In the genomic region with DNA sequence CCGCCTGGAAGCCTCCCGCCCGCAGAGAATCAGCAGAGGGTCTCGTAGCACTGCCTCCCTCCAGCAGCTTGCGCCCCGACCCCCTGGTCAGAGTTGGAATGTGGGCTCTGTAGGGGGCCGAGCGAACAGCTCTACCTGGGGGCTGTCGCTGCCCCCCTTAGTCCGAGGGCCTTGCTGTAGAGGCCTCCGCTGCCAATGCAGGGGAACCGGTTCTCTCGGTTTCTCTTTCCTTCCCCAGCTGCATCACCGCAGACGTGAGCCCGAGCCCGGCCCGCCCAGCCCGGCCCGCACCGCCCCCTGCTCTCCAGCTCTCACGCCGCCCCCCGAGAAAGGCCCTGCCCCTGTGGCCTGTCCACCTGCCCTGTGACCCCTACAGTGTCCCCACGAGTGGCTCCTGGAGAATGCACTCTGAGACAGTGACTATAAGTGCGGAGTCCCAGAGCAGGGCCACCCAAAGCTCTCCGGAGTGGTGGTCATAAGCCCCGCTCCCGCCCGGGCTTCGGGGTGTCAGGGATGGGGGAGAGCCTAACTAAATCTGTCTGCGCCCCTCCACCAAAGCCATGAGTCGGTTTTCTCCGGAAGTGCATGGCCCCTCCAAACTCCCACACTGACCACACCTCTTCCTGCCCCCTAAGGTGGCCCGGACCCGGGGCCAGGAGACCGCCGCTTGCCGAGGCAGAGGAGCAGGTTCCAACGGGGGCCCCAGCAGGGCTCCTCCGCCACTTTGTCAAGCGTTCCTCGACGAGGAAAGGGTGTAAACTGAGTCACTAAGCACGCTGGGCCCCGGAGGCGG, we compare ENCODE assay signal across 8 cellular contexts. TPM values are rescaled to one million over a fixed set of nuclear protein-coding genes. Genes with fewer than 3 reads are reported as not detected.
DNase-seq lines count a peak whose midpoint lies in the region; ATAC-seq and TF ChIP-seq lines count a peak whose summit lies in the region.

No MANE protein-coding gene starts in this region.

- CTCF ChIA-PET in activated naive CD4-positive, alpha-beta T cell treated with anti-CD3 and anti-CD28 coated beads for 36 hours (lab: Charles Lee), result no interaction called here

- intact Hi-C loops in activated naive CD4-positive, alpha-beta T cell treated with anti-CD3 and anti-CD28 coated beads for 36 hours (cut with micrococcal nuclease), result no loop called here

- H3K4me3 Mint-ChIP-seq in activated naive CD4-positive, alpha-beta T cell treated with anti-CD3 and anti-CD28 coated beads for 36 hours, result peak overlapping the region; percentile 78
- peak overlapping the region; percentile 81 to 97 for H3K4me3 Mint-ChIP-seq in stimulated activated naive CD8-positive, alpha-beta T cell treated with anti-CD3 and anti-CD28 coated beads, Interleukin-15, amount 100 ng/mL, for 72 hours

- H3K36me3 Mint-ChIP-seq in activated naive CD4-positive, alpha-beta T cell treated with anti-CD3 and anti-CD28 coated beads for 36 hours (ENCODE audit: low read depth), result no peaks in the 10 kb centered on the region

- H3K9me3 Mint-ChIP-seq in activated naive CD4-positive, alpha-beta T cell treated with anti-CD3 and anti-CD28 coated beads for 36 hours, result no peaks in the 10 kb centered on the region
- H3K9me3 Mint-ChIP-seq in stimulated activated naive CD8-positive, alpha-beta T cell treated with anti-CD3 and anti-CD28 coated beads, Interleukin-15, amount 100 ng/mL, for 72 hours, result no peaks in the 10 kb centered on the region

- H3K27ac Mint-ChIP-seq in activated naive CD4-positive, alpha-beta T cell treated with anti-CD3 and anti-CD28 coated beads for 36 hours, result no peak overlapping the region
- H3K27ac Mint-ChIP-seq in stimulated activated naive CD8-positive, alpha-beta T cell treated with anti-CD3 and anti-CD28 coated beads, Interleukin-15, amount 100 ng/mL, for 72 hours, result peak overlapping the region in 1 of 2 donors; percentile 42

- in situ Hi-C loops in astrocyte of the cerebellum (cut with HindIII; ENCODE audit: low sequenced_read_pairs), result no loop called here

- H3K27me3 Mint-ChIP-seq in activated naive CD4-positive, alpha-beta T cell treated with anti-CD3 and anti-CD28 coated beads for 36 hours (ENCODE audit: low read depth), result peaks cover 5% of the 10 kb centered on the region
- H3K27me3 Mint-ChIP-seq in stimulated activated naive CD8-positive, alpha-beta T cell treated with anti-CD3 and anti-CD28 coated beads, Interleukin-15, amount 100 ng/mL, for 72 hours, result peaks cover 21% of the 10 kb centered on the region

- TF ChIP-seq CTCF in astrocyte of the cerebellum (IDR thresholded peaks at IDR 0.05; ENCODE audit: low read depth, low read length, missing control alignments), result no peak

- H3K4me1 Mint-ChIP-seq in activated naive CD4-positive, alpha-beta T cell treated with anti-CD3 and anti-CD28 coated beads for 36 hours (ENCODE audit: low read depth), result peaks cover 18% of the 10 kb centered on the region
- H3K4me1 Mint-ChIP-seq in stimulated activated naive CD8-positive, alpha-beta T cell treated with anti-CD3 and anti-CD28 coated beads, Interleukin-15, amount 100 ng/mL, for 72 hours, result peaks cover 49% of the 10 kb centered on the region

- peak; percentile 41 for ATAC-seq in stimulated activated naive CD8-positive, alpha-beta T cell treated with anti-CD3 and anti-CD28 coated beads, Interleukin-15, amount 100 ng/mL, for 72 hours

- DNase-seq in activated naive CD4-positive, alpha-beta T cell treated with anti-CD3 and anti-CD28 coated beads for 36 hours, result peak; percentile 39
- no peak for DNase-seq in activated naive CD4-positive, alpha-beta T cell (lab: John Stamatoyannopoulos, UW)
- DNase-seq in HT-29 (ENCODE audit: low spot score), result peak; percentile 89
- DNase-seq in astrocyte of the cerebellum (ENCODE audit: low read depth), result no peak
- peak; percentile 46 for DNase-seq in kidney tubule cell (ENCODE audit: low spot score)
- DNase-seq in stimulated activated naive CD8-positive, alpha-beta T cell treated with anti-CD3 and anti-CD28 coated beads, Interleukin-15, amount 100 ng/mL, for 72 hours, result peak; percentile 39 to 57
- no peak for DNase-seq in SHP77 treated with DMSO at 0.1 percent for 48 hours (lab: John Stamatoyannopoulos, UW)
- no peak for DNase-seq in NCI-H226

- H3K4me3 ChIP-seq in astrocyte of the cerebellum (ENCODE audit: low read depth, low read length), result peak overlapping the region; percentile 33

RNA-seq across cellular contexts. Expression of a gene that starts 1.7 kb away (rescaled TPM):
- 10 to 100 TPM; 39.5 to 41.3 TPM for total RNA-seq in activated naive CD4-positive, alpha-beta T cell treated with anti-CD3 and anti-CD28 coated beads for 36 hours
- 171 and 180 TPM in 2 replicates for total RNA-seq in HT-29 (2014; rRNA removed; shearing (Covaris generic))

RNA-seq across cellular contexts. Expression of a gene that starts 59.6 kb away (rescaled TPM):
- total RNA-seq in activated naive CD4-positive, alpha-beta T cell treated with anti-CD3 and anti-CD28 coated beads for 36 hours, result 10 to 100 TPM; 16.6 to 18.6 TPM
- 22.7 and 34.2 TPM in 2 replicates for total RNA-seq in HT-29 (2014; rRNA removed; shearing (Covaris generic))

Comparison
In these comparisons a context has a peak if more than half of its experiments do, and no peak if none do; other contexts are left out.
1. DNase-seq: peak in activated naive CD4-positive, alpha-beta T cell treated with anti-CD3 and anti-CD28 coated beads for 36 hours (single experiment), HT-29 (single experiment), kidney tubule cell (single experiment) and stimulated activated naive CD8-positive, alpha-beta T cell treated with anti-CD3 and anti-CD28 coated beads, Interleukin-15, amount 100 ng/mL, for 72 hours (2 of 2); none in activated naive CD4-positive, alpha-beta T cell (0 of 4), astrocyte of the cerebellum (single experiment), SHP77 treated with DMSO at 0.1 percent for 48 hours (single experiment) and NCI-H226 (single experiment).